ENCODE assay signal across 1 cellular context in genomic region chr9:133356391-133357091, GRCh38.
A peak's percentile ranks its signal among the peaks of the same experiment; 100 is the strongest.
TF ChIP-seq lines count a peak whose summit lies in the region.

TSS of gene SURF1 (minus strand) at chr9:133356487. CDS start at chr9:133356453, 34 bp downstream.
TSS of gene SURF2 (plus strand) at chr9:133356550. CDS start at chr9:133356593, 43 bp downstream.

TF ChIP-seq in GM12878, 131 proteins besides CTCF, POLR2A, EP300 and RAD21 (continued from another document and continues in another):
- TF ChIP-seq LARP7 (IDR thresholded peaks at IDR 0.05) (no peak), RB1 (IDR thresholded peaks at IDR 0.05; ENCODE audit: borderline replicate concordance) (no peak), TBL1XR1 (IDR thresholded peaks at IDR 0.05; ENCODE audit: low read depth, low read length) (no peak; the same call in 1 of the 2 replicates), ZNF622 (IDR thresholded peaks at IDR 0.05) (no peak), ZZZ3 (IDR thresholded peaks at IDR 0.05; ENCODE audit: control insufficient read depth, insufficient read length, low read depth) (no peak), STAT3 (IDR thresholded peaks at IDR 0.05; ENCODE audit: low read depth, low read length) (no peak), ZNF274 (IDR thresholded peaks at IDR 0.05; ENCODE audit: insufficient read depth, insufficient read length) (no peak), ZNF384 (IDR thresholded peaks at IDR 0.05; ENCODE audit: borderline replicate concordance, low read depth, low read length) (no peak), GABPA (IDR thresholded peaks at IDR 0.05; ENCODE audit: low read depth) (peak; percentile 88), RBBP5 (conservative IDR thresholded peaks at IDR 0.05) (no peak), IRF4 (IDR thresholded peaks at IDR 0.05; ENCODE audit: low read depth, low read length) (no peak), NFYA (IDR thresholded peaks at IDR 0.05; ENCODE audit: borderline replicate concordance, low read depth, low read length) (no peak), RAD51 (IDR thresholded peaks at IDR 0.05) (no peak), MYC (IDR thresholded peaks at IDR 0.05; ENCODE audit: insufficient read depth, insufficient read length, insufficient replicate concordance, low read length, severe bottlenecking) (no peak), KAT2A (conservative IDR thresholded peaks at IDR 0.05; ENCODE audit: control insufficient read depth, low read depth, low read length) (no peak), SUPT20H (IDR thresholded peaks at IDR 0.05; ENCODE audit: borderline replicate concordance, control insufficient read depth, low read depth, low read length) (no peak), BCL11A (IDR thresholded peaks at IDR 0.05; ENCODE audit: low read depth, low read length) (no peak), FOS (IDR thresholded peaks at IDR 0.05; ENCODE audit: borderline replicate concordance, extremely low read depth, insufficient read length) (no peak), ZSCAN29 (IDR thresholded peaks at IDR 0.05) (no peak), CUX1 (IDR thresholded peaks at IDR 0.05; ENCODE audit: insufficient replicate concordance, low read depth, low read length) (no peak), POLR2AphosphoS5 (IDR thresholded peaks at IDR 0.05; ENCODE audit: low read length) (peak; percentile 53; the same call in 1 of the 2 replicates), EED (IDR thresholded peaks at IDR 0.05; ENCODE audit: low read depth) (no peak), SIX5 (IDR thresholded peaks at IDR 0.05; ENCODE audit: low read depth, low read length, severe bottlenecking) (peak; percentile 46), PAX5 (IDR thresholded peaks at IDR 0.05; ENCODE audit: borderline replicate concordance, low read depth, low read length) (no peak), HDAC2 (IDR thresholded peaks at IDR 0.05) (no peak), JUND (IDR thresholded peaks at IDR 0.05; ENCODE audit: low read depth, low read length) (no peak), CHD1 (IDR thresholded peaks at IDR 0.05; ENCODE audit: low read depth, low read length) (no peak), MLLT1 (IDR thresholded peaks at IDR 0.05) (no peak), PML (IDR thresholded peaks at IDR 0.05; ENCODE audit: low read length) (no peak), CBX3 (IDR thresholded peaks at IDR 0.05; ENCODE audit: borderline replicate concordance, low read depth) (no peak), ZNF207 (IDR thresholded peaks at IDR 0.05; ENCODE audit: borderline replicate concordance) (no peak), JUNB (IDR thresholded peaks at IDR 0.05) (no peak), SKIL (IDR thresholded peaks at IDR 0.05; ENCODE audit: low read depth, poor library complexity, severe bottlenecking) (no peak), TAF1 (IDR thresholded peaks at IDR 0.05; ENCODE audit: borderline replicate concordance, low read depth, low read length) (peak; percentile 88), NR2F1 (conservative IDR thresholded peaks at IDR 0.05) (0 out of 2 replicates have a peak, but pooled peaks have one; percentile 21), BHLHE40 (IDR thresholded peaks at IDR 0.05; ENCODE audit: borderline replicate concordance in 1 of 2, low read depth in 2 of 2, low read length in 1 of 2) (peak; percentile 58 to 84; a peak in 2 of 4 replicates), ETV6 (conservative IDR thresholded peaks at IDR 0.05 in 1 of 2, IDR thresholded peaks at IDR 0.05 in 1 of 2; ENCODE audit: borderline replicate concordance in 1 of 2, low read depth in 1 of 2) (no peak), ZBTB33 (IDR thresholded peaks at IDR 0.05) (no peak), MEF2B (IDR thresholded peaks at IDR 0.05; ENCODE audit: partially characterized antibody, poor library complexity, severe bottlenecking) (no peak), RFX5 (IDR thresholded peaks at IDR 0.05; ENCODE audit: low read depth, low read length) (no peak), IRF3 (IDR thresholded peaks at IDR 0.05) (no peak), RUNX3 (IDR thresholded peaks at IDR 0.05; ENCODE audit: low read length) (peak; percentile 13; the same call in 1 of the 2 replicates), PKNOX1 (IDR thresholded peaks at IDR 0.05) (peak; percentile 42; the same call in 1 of the 2 replicates), SP1 (IDR thresholded peaks at IDR 0.05; ENCODE audit: low read depth, low read length) (no peak), YBX1 (IDR thresholded peaks at IDR 0.05) (no peak), SMARCA5 (IDR thresholded peaks at IDR 0.05) (no peak), IKZF2 (IDR thresholded peaks at IDR 0.05) (no peak), STAT1 (conservative IDR thresholded peaks at IDR 0.05) (no peak), FOXM1 (IDR thresholded peaks at IDR 0.05; ENCODE audit: low read depth, low read length) (no peak)
- TF ChIP-seq, protein P1, sequence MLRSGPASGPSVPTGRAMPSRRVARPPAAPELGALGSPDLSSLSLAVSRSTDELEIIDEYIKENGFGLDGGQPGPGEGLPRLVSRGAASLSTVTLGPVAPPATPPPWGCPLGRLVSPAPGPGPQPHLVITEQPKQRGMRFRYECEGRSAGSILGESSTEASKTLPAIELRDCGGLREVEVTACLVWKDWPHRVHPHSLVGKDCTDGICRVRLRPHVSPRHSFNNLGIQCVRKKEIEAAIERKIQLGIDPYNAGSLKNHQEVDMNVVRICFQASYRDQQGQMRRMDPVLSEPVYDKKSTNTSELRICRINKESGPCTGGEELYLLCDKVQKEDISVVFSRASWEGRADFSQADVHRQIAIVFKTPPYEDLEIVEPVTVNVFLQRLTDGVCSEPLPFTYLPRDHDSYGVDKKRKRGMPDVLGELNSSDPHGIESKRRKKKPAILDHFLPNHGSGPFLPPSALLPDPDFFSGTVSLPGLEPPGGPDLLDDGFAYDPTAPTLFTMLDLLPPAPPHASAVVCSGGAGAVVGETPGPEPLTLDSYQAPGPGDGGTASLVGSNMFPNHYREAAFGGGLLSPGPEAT (IDR thresholded peaks at IDR 0.05; ENCODE audit: low read depth), result no peak
- TF ChIP-seq, protein P2, sequence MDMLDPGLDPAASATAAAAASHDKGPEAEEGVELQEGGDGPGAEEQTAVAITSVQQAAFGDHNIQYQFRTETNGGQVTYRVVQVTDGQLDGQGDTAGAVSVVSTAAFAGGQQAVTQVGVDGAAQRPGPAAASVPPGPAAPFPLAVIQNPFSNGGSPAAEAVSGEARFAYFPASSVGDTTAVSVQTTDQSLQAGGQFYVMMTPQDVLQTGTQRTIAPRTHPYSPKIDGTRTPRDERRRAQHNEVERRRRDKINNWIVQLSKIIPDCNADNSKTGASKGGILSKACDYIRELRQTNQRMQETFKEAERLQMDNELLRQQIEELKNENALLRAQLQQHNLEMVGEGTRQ (IDR thresholded peaks at IDR 0.05; ENCODE audit: borderline replicate concordance, low read depth, low read length), result no peak
- TF ChIP-seq, protein P3, sequence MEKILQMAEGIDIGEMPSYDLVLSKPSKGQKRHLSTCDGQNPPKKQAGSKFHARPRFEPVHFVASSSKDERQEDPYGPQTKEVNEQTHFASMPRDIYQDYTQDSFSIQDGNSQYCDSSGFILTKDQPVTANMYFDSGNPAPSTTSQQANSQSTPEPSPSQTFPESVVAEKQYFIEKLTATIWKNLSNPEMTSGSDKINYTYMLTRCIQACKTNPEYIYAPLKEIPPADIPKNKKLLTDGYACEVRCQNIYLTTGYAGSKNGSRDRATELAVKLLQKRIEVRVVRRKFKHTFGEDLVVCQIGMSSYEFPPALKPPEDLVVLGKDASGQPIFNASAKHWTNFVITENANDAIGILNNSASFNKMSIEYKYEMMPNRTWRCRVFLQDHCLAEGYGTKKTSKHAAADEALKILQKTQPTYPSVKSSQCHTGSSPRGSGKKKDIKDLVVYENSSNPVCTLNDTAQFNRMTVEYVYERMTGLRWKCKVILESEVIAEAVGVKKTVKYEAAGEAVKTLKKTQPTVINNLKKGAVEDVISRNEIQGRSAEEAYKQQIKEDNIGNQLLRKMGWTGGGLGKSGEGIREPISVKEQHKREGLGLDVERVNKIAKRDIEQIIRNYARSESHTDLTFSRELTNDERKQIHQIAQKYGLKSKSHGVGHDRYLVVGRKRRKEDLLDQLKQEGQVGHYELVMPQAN (conservative IDR thresholded peaks at IDR 0.05), result no peak; the same call in 1 of the 2 replicates
